In genomic region chr12:1758887-1759286, GRCh38 we compare ENCODE assay signal across 19 cellular contexts.
DNase-seq lines count a peak whose midpoint lies in the region; ATAC-seq, FAIRE-seq and TF ChIP-seq lines count a peak whose summit lies in the region.
"Had no signal": no experiment of that assay in that cellular context is flagged by ENCODE, and none has a peak within 500 bp of the region (broad histone marks: within the 10 kb centered on the region; RNA-seq: fewer than 3 reads in every experiment).

No MANE protein-coding gene starts in this region.

- H2BK12ac ChIP-seq in neuronal stem cell (ENCODE audit: low read length) = no peak overlapping the region

- peak; percentile 6 for FAIRE-seq in A204.1 (lab: Jason Lieb, UNC)
- FAIRE-seq: RCC 7860 had no signal

- no peak overlapping the region for H2BK15ac ChIP-seq in neuronal stem cell (ENCODE audit: low read length)

- H3K4ac ChIP-seq in neuronal stem cell (ENCODE audit: low read length) = no peak overlapping the region

- ATAC-seq in right lobe of liver (peak in 3 of 4 donors; percentile 24 to 57 (median 55)), GM21381 (IDR thresholded peaks at IDR 0.05; ENCODE audit: unreplicated experiment) (no peak)
- ATAC-seq: foreskin keratinocyte had no signal

- H3K79me1 ChIP-seq in neuronal stem cell (ENCODE audit: low read depth, low read length) = no peaks in the 10 kb centered on the region

- TF ChIP-seq CTCF in right lobe of liver (IDR thresholded peaks at IDR 0.05) = no peak

- H3K27ac ChIP-seq in cingulate gyrus (ENCODE audit: low read depth, low read length) = peak overlapping the region; percentile 76
- H3K27ac ChIP-seq in right lobe of liver = peak overlapping the region; percentile 12 to 49 (median 16)
- H3K27ac ChIP-seq in neuronal stem cell (replicated peaks; ENCODE audit: low read length) = no peak overlapping the region
- H3K27ac ChIP-seq: foreskin keratinocyte, GM23248 had no signal

- H2BK5ac ChIP-seq in neuronal stem cell (ENCODE audit: low read length) = no peak overlapping the region

- no peak overlapping the region for H4K8ac ChIP-seq in neuronal stem cell (ENCODE audit: low read depth, low read length)

- H3K9ac ChIP-seq in neuronal stem cell (ENCODE audit: low read depth, low read length, poor library complexity) = no peak overlapping the region
- H3K9ac ChIP-seq: GM23248 had no signal

- no peak overlapping the region for H3K18ac ChIP-seq in neuronal stem cell (ENCODE audit: low read length)

- TF ChIP-seq POLR2A in right lobe of liver (IDR thresholded peaks at IDR 0.05) = no peak
- TF ChIP-seq POLR2A in erythroblast (IDR thresholded peaks at IDR 0.05; ENCODE audit: low read length) = no peak

- H3K4me3 Mint-ChIP-seq in activated T-cell treated with anti-CD3 and anti-CD28 coated beads, Interleukin-2, amount 50 U/mL, for 24 hours = no peak overlapping the region
- H3K4me3 Mint-ChIP-seq: activated B cell treated with CpG ODN at 0.5 μM for 24 hours; T-helper 1 cell treated with Interleukin-12 subunit alpha and Interleukin-12 subunit beta and Interleukin-4 antibody, amounts not matched to agents 30 μg/mL and 1 μg/mL, for 36 hours; type B pancreatic cell had no signal

- no peaks in the 10 kb centered on the region for H3K27me3 Mint-ChIP-seq in activated T-cell treated with anti-CD3 and anti-CD28 coated beads, Interleukin-2, amount 50 U/mL, for 24 hours
- H3K27me3 Mint-ChIP-seq: activated B cell treated with CpG ODN at 0.5 μM for 24 hours, type B pancreatic cell had no signal

- no peak overlapping the region for H3K23ac ChIP-seq in neuronal stem cell (ENCODE audit: low read depth, low read length, poor library complexity)

- no peak overlapping the region for H4K91ac ChIP-seq in neuronal stem cell (ENCODE audit: low read depth, low read length, poor library complexity)

- H3K4me1 Mint-ChIP-seq in activated T-cell treated with anti-CD3 and anti-CD28 coated beads, Interleukin-2, amount 50 U/mL, for 24 hours (ENCODE audit: low read depth) = peaks cover 14% of the 10 kb centered on the region
- H3K4me1 Mint-ChIP-seq: activated B cell treated with CpG ODN at 0.5 μM for 24 hours had no signal

- no peak overlapping the region for H2AFZ ChIP-seq in neuronal stem cell (ENCODE audit: low read length)
- H2AFZ ChIP-seq: GM23248 had no signal

- no peak overlapping the region for H3K27ac Mint-ChIP-seq in activated T-cell treated with anti-CD3 and anti-CD28 coated beads, Interleukin-2, amount 50 U/mL, for 24 hours
- H3K27ac Mint-ChIP-seq: activated B cell treated with CpG ODN at 0.5 μM for 24 hours; T-helper 1 cell treated with Interleukin-12 subunit alpha and Interleukin-12 subunit beta and Interleukin-4 antibody, amounts not matched to agents 30 μg/mL and 1 μg/mL, for 36 hours; type B pancreatic cell had no signal

- H2AK5ac ChIP-seq in neuronal stem cell (ENCODE audit: low read depth, low read length) = no peak overlapping the region

- H2BK120ac ChIP-seq in neuronal stem cell (ENCODE audit: low read depth, low read length) = no peak overlapping the region

- no peaks in the 10 kb centered on the region for H3K27me3 ChIP-seq in MG63
- no peaks in the 10 kb centered on the region for H3K27me3 ChIP-seq in right lobe of liver
- no peaks in the 10 kb centered on the region for H3K27me3 ChIP-seq in neuronal stem cell (ENCODE audit: control insufficient read depth in 3 of 3, insufficient read depth in 3 of 3, low read depth in 1 of 3, low read length in 3 of 3)
- H3K27me3 ChIP-seq: foreskin keratinocyte had no signal

- intact Hi-C loops in right lobe of liver (cut with DNase I) = no loop called here

- H3K36me3 ChIP-seq in MG63 = peaks cover 33% of the 10 kb centered on the region
- H3K36me3 ChIP-seq in right lobe of liver = peaks cover 0 to 7% (median 2%) of the 10 kb centered on the region in 4 donors
- peaks cover 8 to 65% of the 10 kb centered on the region in 2 donors for H3K36me3 ChIP-seq in neuronal stem cell (replicated peaks in 1 of 2; ENCODE audit: control insufficient read depth in 2 of 2, insufficient read depth in 2 of 2, low read length in 2 of 2)

- H3K4me1 ChIP-seq in right lobe of liver (peaks cover 0 to 32% (median 8%) of the 10 kb centered on the region in 4 donors), neuronal stem cell (ENCODE audit: control insufficient read depth in 2 of 2, insufficient read depth in 1 of 2, low read depth in 1 of 2, low read length in 2 of 2) (no peaks in the 10 kb centered on the region)

- H3K9me3 Mint-ChIP-seq in activated T-cell treated with anti-CD3 and anti-CD28 coated beads, Interleukin-2, amount 50 U/mL, for 24 hours = no peaks in the 10 kb centered on the region
- H3K9me3 Mint-ChIP-seq: activated B cell treated with CpG ODN at 0.5 μM for 24 hours; T-helper 1 cell treated with Interleukin-12 subunit alpha and Interleukin-12 subunit beta and Interleukin-4 antibody, amounts not matched to agents 30 μg/mL and 1 μg/mL, for 36 hours; type B pancreatic cell had no signal

- DNase-seq in MG63 (peak; percentile 20), right lobe of liver (no peak), neuronal stem cell (ENCODE audit: low spot score) (no peak), erythroblast (lab: John Stamatoyannopoulos, UW) (no peak)
- DNase-seq in activated T-cell treated with anti-CD3 and anti-CD28 coated beads, Interleukin-2, amount 50 U/mL, for 24 hours = no peak
- DNase-seq: activated B cell treated with CpG ODN at 0.5 μM for 24 hours; activated naive CD4-positive, alpha-beta T cell; effector CD4-positive, alpha-beta T cell; foreskin keratinocyte; GM23248; NCI-H2107; NCI-H774; stimulated activated CD4-positive, alpha-beta T cell treated with anti-CD3 and anti-CD28 coated beads, Interleukin-4, amount 100 ng/mL, for 24 hours had no signal

- WGBS in right lobe of liver (ENCODE audit: insufficient coverage, low coverage, low lambda C conversion rate, missing lambda C conversion rate) = 27% methylated on average over 4 of the region's 4 CpGs
- no CpG with 5 or more reads among the region's 4 CpGs for WGBS in neuronal stem cell (ENCODE audit: extremely low coverage in 2 of 2, insufficient read length in 2 of 2, insufficient replicate concordance in 1 of 2), 2 donors

- no peak overlapping the region for H3K14ac ChIP-seq in neuronal stem cell (ENCODE audit: low read length)

- H3K9me3 ChIP-seq in MG63 (no peaks in the 10 kb centered on the region), right lobe of liver (no peaks in the 10 kb centered on the region), neuronal stem cell (replicated peaks in 1 of 2; ENCODE audit: control insufficient read depth in 2 of 2, insufficient read depth in 1 of 2, low read depth in 1 of 2, low read length in 2 of 2) (peaks cover 0 to 3% of the 10 kb centered on the region in 2 donors)

- H3K4me3 ChIP-seq in MG63 (no peak overlapping the region), right lobe of liver (no peak overlapping the region), neuronal stem cell (ENCODE audit: low read length in 2 of 2) (no peak overlapping the region)
- H3K4me3 ChIP-seq: GM23248 had no signal

- H3K36me3 Mint-ChIP-seq in activated T-cell treated with anti-CD3 and anti-CD28 coated beads, Interleukin-2, amount 50 U/mL, for 24 hours (ENCODE audit: low read depth) = peaks cover 75% of the 10 kb centered on the region

- H3K4me2 ChIP-seq in neuronal stem cell (ENCODE audit: insufficient read depth, low read length, poor library complexity, severe bottlenecking) = no peak overlapping the region
